ENCODE assay signal across 25 cellular contexts in the genomic region with DNA sequence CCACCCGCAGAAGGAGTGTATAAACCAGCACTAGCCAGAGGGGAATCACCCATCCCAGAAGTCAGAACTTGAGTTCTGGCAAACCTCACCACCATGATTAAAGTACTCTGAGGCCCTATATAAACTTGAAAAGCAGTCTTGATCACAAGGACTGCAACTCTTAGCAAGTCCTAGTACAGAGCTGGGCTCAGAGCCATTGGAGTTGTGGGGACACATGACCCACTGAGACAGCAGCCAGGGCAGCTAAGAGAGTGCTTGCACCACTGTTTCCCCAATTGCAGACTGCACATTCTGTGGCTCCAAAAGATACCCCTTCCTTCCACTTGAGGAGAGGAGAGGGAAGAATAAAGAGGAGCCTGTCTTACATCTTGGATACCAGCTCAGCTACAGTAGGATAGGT.
"Had no signal": no experiment of that assay in that cellular context is flagged by ENCODE, and none has a peak within 500 bp of the region (broad histone marks: within the 10 kb centered on the region; RNA-seq: fewer than 3 reads in every experiment).

No MANE protein-coding gene starts in this region.

- H3K4me3 Mint-ChIP-seq: mesothelial cell of epicardium; naive thymus-derived CD4-positive, alpha-beta T cell; nephron progenitor cell; type B pancreatic cell had no signal

- H3K4me3 ChIP-seq: cardiac muscle cell, coronary artery, esophagus muscularis mucosa, lung, psoas muscle, smooth muscle cell, stomach, tibial artery had no signal

- ATAC-seq: foreskin keratinocyte; left colon; naive thymus-derived CD4-positive, alpha-beta T cell; psoas muscle; sciatic nerve had no signal

- H3K27ac ChIP-seq: cardiac muscle cell, coronary artery, esophagus muscularis mucosa, foreskin keratinocyte, psoas muscle, stomach, tibial artery had no signal

- H3K27ac Mint-ChIP-seq: mesothelial cell of epicardium; naive thymus-derived CD4-positive, alpha-beta T cell; nephron progenitor cell; type B pancreatic cell had no signal

- H3K27me3 ChIP-seq: cardiac muscle cell, esophagus muscularis mucosa, foreskin keratinocyte, stomach, tibial artery had no signal

- H3K27me3 Mint-ChIP-seq: type B pancreatic cell had no signal

- H3K36me3 ChIP-seq: cardiac muscle cell, esophagus muscularis mucosa, tibial artery had no signal

- DNase-seq: dermis blood vessel endothelial cell; effector memory CD4-positive, alpha-beta T cell; foreskin keratinocyte; hippocampal formation; left colon; mesenchymal stem cell; naive thymus-derived CD4-positive, alpha-beta T cell; nephron progenitor cell; psoas muscle; retina; stimulated activated CD4-positive, alpha-beta T cell treated with anti-CD3 and anti-CD28 coated beads, Interleukin-12 subunit alpha, Interleukin-12 subunit beta, amount 100 ng/mL, for 4 hours; stimulated activated CD4-positive, alpha-beta T cell treated with anti-CD3 and anti-CD28 coated beads, Interleukin-1b, Interleukin-23, amount 100 ng/mL, for 48 hours; stimulated activated CD4-positive, alpha-beta T cell treated with anti-CD3 and anti-CD28 coated beads, Interleukin-4, amount 100 ng/mL, for 1 hour; stimulated activated CD8-positive, alpha-beta memory T cell treated with anti-CD3 and anti-CD28 coated beads, Interleukin-4, amount 100 ng/mL, for 48 hours; stimulated activated naive CD4-positive, alpha-beta T cell treated with Interleukin-2 at 50 U/mL for 16 hours; stomach; tibial artery had no signal
